ENCODE assay signal across 1 cellular context in the genomic region with DNA sequence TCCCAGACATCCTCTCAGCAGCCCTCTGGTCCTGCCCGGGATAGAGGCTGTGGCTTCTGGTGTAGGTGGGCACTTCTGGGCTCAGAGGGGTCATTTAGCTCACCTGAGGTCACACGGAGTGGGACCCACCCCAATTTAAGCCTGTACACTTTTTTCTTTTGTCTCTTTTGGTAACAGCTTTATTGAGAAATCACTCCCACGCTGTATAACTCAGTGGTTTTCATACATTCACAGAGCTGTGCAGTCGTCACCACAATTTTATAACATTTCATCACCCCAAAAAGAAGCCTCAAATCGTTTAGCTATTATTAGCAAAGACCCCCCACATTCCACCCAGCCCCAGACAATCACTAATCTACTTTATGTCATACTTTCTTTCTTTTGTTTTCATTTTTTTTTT.
TF ChIP-seq lines count a peak whose summit lies in the region.

No MANE protein-coding gene starts in this region.

TF ChIP-seq in GM23338, 12 proteins besides CTCF, POLR2A, EP300 and RAD21 (continued from another document):
- TF ChIP-seq, protein P1, sequence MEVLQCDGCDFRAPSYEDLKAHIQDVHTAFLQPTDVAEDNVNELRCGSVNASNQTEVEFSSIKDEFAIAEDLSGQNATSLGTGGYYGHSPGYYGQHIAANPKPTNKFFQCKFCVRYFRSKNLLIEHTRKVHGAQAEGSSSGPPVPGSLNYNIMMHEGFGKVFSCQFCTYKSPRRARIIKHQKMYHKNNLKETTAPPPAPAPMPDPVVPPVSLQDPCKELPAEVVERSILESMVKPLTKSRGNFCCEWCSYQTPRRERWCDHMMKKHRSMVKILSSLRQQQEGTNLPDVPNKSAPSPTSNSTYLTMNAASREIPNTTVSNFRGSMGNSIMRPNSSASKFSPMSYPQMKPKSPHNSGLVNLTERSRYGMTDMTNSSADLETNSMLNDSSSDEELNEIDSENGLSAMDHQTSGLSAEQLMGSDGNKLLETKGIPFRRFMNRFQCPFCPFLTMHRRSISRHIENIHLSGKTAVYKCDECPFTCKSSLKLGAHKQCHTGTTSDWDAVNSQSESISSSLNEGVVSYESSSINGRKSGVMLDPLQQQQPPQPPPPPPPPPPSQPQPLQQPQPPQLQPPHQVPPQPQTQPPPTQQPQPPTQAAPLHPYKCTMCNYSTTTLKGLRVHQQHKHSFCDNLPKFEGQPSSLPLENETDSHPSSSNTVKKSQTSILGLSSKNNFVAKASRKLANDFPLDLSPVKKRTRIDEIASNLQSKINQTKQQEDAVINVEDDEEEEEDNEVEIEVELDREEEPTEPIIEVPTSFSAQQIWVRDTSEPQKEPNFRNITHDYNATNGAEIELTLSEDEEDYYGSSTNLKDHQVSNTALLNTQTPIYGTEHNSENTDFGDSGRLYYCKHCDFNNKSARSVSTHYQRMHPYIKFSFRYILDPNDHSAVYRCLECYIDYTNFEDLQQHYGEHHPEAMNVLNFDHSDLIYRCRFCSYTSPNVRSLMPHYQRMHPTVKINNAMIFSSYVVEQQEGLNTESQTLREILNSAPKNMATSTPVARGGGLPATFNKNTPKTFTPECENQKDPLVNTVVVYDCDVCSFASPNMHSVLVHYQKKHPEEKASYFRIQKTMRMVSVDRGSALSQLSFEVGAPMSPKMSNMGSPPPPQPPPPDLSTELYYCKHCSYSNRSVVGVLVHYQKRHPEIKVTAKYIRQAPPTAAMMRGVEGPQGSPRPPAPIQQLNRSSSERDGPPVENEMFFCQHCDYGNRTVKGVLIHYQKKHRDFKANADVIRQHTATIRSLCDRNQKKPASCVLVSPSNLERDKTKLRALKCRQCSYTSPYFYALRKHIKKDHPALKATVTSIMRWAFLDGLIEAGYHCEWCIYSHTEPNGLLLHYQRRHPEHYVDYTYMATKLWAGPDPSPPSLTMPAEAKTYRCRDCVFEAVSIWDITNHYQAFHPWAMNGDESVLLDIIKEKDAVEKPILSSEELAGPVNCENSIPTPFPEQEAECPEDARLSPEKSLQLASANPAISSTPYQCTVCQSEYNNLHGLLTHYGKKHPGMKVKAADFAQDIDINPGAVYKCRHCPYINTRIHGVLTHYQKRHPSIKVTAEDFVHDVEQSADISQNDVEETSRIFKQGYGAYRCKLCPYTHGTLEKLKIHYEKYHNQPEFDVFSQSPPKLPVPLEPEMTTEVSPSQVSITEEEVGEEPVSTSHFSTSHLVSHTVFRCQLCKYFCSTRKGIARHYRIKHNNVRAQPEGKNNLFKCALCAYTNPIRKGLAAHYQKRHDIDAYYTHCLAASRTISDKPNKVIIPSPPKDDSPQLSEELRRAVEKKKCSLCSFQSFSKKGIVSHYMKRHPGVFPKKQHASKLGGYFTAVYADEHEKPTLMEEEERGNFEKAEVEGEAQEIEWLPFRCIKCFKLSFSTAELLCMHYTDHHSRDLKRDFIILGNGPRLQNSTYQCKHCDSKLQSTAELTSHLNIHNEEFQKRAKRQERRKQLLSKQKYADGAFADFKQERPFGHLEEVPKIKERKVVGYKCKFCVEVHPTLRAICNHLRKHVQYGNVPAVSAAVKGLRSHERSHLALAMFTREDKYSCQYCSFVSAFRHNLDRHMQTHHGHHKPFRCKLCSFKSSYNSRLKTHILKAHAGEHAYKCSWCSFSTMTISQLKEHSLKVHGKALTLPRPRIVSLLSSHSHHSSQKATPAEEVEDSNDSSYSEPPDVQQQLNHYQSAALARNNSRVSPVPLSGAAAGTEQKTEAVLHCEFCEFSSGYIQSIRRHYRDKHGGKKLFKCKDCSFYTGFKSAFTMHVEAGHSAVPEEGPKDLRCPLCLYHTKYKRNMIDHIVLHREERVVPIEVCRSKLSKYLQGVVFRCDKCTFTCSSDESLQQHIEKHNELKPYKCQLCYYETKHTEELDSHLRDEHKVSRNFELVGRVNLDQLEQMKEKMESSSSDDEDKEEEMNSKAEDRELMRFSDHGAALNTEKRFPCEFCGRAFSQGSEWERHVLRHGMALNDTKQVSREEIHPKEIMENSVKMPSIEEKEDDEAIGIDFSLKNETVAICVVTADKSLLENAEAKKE (CRISPR knock-in tag; IDR thresholded peaks at IDR 0.05): no peak
